24 cellular contexts compared by ENCODE assay signal in genomic region chr4:2742081-2742822, GRCh38. TPM values are rescaled to one million over a fixed set of nuclear protein-coding genes. Genes with fewer than 3 reads are reported as not detected.
DNase-seq lines count a peak whose midpoint lies in the region; ATAC-seq and TF ChIP-seq lines count a peak whose summit lies in the region.
"Had no signal": no experiment of that assay in that cellular context is flagged by ENCODE, and none has a peak within 500 bp of the region (broad histone marks: within the 10 kb centered on the region; RNA-seq: fewer than 3 reads in every experiment).

No MANE protein-coding gene starts in this region.

- peaks cover 30% of the 10 kb centered on the region for H3K36me3 ChIP-seq in RWPE2 (ENCODE audit: low read depth)
- H3K36me3 ChIP-seq: neural progenitor cell had no signal

- ATAC-seq in RWPE2 (ENCODE audit: low read depth) (no peak), HG03097 (IDR thresholded peaks at IDR 0.05; ENCODE audit: low FRiP score, unreplicated experiment) (no peak)
- ATAC-seq in effector memory CD8-positive, alpha-beta T cell (replicated peaks), result no peak
- no peak for ATAC-seq in stimulated activated memory B cell treated with anti-CD40 and anti-IgM and Interleukin-4, amounts not matched to agents 10 μg/mL and 1 μg/mL and 100 μg/mL, for 72 hours
- ATAC-seq: left colon, psoas muscle had no signal

- H3K4me1 Mint-ChIP-seq in activated CD4-positive, alpha-beta T cell treated with anti-CD3 and anti-CD28 coated beads, Interleukin-2, amount 10 ng/mL, durations not matched to agents 7 days and 5 days, result peaks cover 34% of the 10 kb centered on the region
- peaks cover 19 to 26% of the 10 kb centered on the region in 2 donors for H3K4me1 Mint-ChIP-seq in effector memory CD8-positive, alpha-beta T cell (ENCODE audit: low read depth in 2 of 2)
- H3K4me1 Mint-ChIP-seq in stimulated activated memory B cell treated with anti-CD40 and anti-IgM and Interleukin-4, amounts not matched to agents 10 μg/mL and 1 μg/mL and 100 μg/mL, for 72 hours, result peaks cover 39% of the 10 kb centered on the region
- H3K4me1 Mint-ChIP-seq: neural progenitor cell had no signal

- POLR2A ChIA-PET in activated CD4-positive, alpha-beta T cell treated with anti-CD3 and anti-CD28 coated beads, Interleukin-2, amount 10 ng/mL, durations not matched to agents 7 days and 5 days (lab: Charles Lee), result no interaction called here

- H3K27me3 Mint-ChIP-seq in activated CD4-positive, alpha-beta T cell treated with anti-CD3 and anti-CD28 coated beads, Interleukin-2, amount 10 ng/mL, durations not matched to agents 7 days and 5 days, result no peaks in the 10 kb centered on the region
- H3K27me3 Mint-ChIP-seq in effector memory CD8-positive, alpha-beta T cell, result no peaks in the 10 kb centered on the region
- H3K27me3 Mint-ChIP-seq in stimulated activated memory B cell treated with anti-CD40 and anti-IgM and Interleukin-4, amounts not matched to agents 10 μg/mL and 1 μg/mL and 100 μg/mL, for 72 hours, result no peaks in the 10 kb centered on the region

- H3K27me3 ChIP-seq in RWPE2 (ENCODE audit: insufficient read depth, poor library complexity, severe bottlenecking), result no peaks in the 10 kb centered on the region
- H3K27me3 ChIP-seq: neural progenitor cell, stomach had no signal

- peak overlapping the region; percentile 31 for H3K27ac Mint-ChIP-seq in activated CD4-positive, alpha-beta T cell treated with anti-CD3 and anti-CD28 coated beads, Interleukin-2, amount 10 ng/mL, durations not matched to agents 7 days and 5 days
- H3K27ac Mint-ChIP-seq in effector memory CD8-positive, alpha-beta T cell, result peak overlapping the region; percentile 71 to 76
- peak overlapping the region; percentile 12 for H3K27ac Mint-ChIP-seq in stimulated activated memory B cell treated with anti-CD40 and anti-IgM and Interleukin-4, amounts not matched to agents 10 μg/mL and 1 μg/mL and 100 μg/mL, for 72 hours

- H3K4me3 Mint-ChIP-seq in activated CD4-positive, alpha-beta T cell treated with anti-CD3 and anti-CD28 coated beads, Interleukin-2, amount 10 ng/mL, durations not matched to agents 7 days and 5 days, result no peak overlapping the region
- H3K4me3 Mint-ChIP-seq in effector memory CD8-positive, alpha-beta T cell, result no peak overlapping the region
- no peak overlapping the region for H3K4me3 Mint-ChIP-seq in stimulated activated memory B cell treated with anti-CD40 and anti-IgM and Interleukin-4, amounts not matched to agents 10 μg/mL and 1 μg/mL and 100 μg/mL, for 72 hours
- H3K4me3 Mint-ChIP-seq: neural progenitor cell had no signal

- no peak for DNase-seq in activated CD4-positive, alpha-beta T cell treated with anti-CD3 and anti-CD28 coated beads, Interleukin-2, amount 10 ng/mL, durations not matched to agents 7 days and 5 days
- no peak for DNase-seq in activated CD4-positive, alpha-beta T cell treated with anti-CD3 and anti-CD28 coated beads, Interleukin-2, amount 50 U/mL, for 48 hours
- DNase-seq in RWPE2 (ENCODE audit: low spot score) (no peak), foreskin fibroblast (no peak), MV-4-11 (lab: John Stamatoyannopoulos, UW) (no peak)
- DNase-seq in effector memory CD8-positive, alpha-beta T cell, result no peak
- DNase-seq: activated CD4-positive, alpha-beta T cell treated with anti-CD3 and anti-CD28 coated beads for 4 hours; activated CD8-positive, alpha-beta memory T cell treated with anti-CD3 and anti-CD28 coated beads, Interleukin-2, amount 50 U/mL, for 48 hours; activated gamma-delta T cell treated with Interleukin-2 at 50 U/mL for 16 hours; C1 segment of cervical spinal cord; glutamatergic neuron; midbrain; NCI-H1417; NCI-H2107; NCI-H524; psoas muscle; stimulated activated CD4-positive, alpha-beta T cell treated with anti-CD3 and anti-CD28 coated beads, Interleukin-4, amount 100 ng/mL, for 1 hour; stomach; SW 1271 had no signal

- TF ChIP-seq CTCF in RWPE2 (IDR thresholded peaks at IDR 0.05; ENCODE audit: poor library complexity, severe bottlenecking) (no peak), foreskin fibroblast (IDR thresholded peaks at IDR 0.05; ENCODE audit: low read depth, low read length) (no peak)

- H3K9me3 ChIP-seq in RWPE2 (ENCODE audit: severe bottlenecking), result no peaks in the 10 kb centered on the region
- H3K9me3 ChIP-seq: psoas muscle, stomach had no signal

- H3K36me3 Mint-ChIP-seq in activated CD4-positive, alpha-beta T cell treated with anti-CD3 and anti-CD28 coated beads, Interleukin-2, amount 10 ng/mL, durations not matched to agents 7 days and 5 days (ENCODE audit: low read depth), result peaks cover 47% of the 10 kb centered on the region
- peaks cover 49% of the 10 kb centered on the region for H3K36me3 Mint-ChIP-seq in effector memory CD8-positive, alpha-beta T cell (ENCODE audit: insufficient read depth)
- H3K36me3 Mint-ChIP-seq in stimulated activated memory B cell treated with anti-CD40 and anti-IgM and Interleukin-4, amounts not matched to agents 10 μg/mL and 1 μg/mL and 100 μg/mL, for 72 hours, result peaks cover 69% of the 10 kb centered on the region

- H3K4me3 ChIP-seq in RWPE2 (ENCODE audit: severe bottlenecking) (no peak overlapping the region), foreskin fibroblast (ENCODE audit: low read depth in 1 of 2, low read length in 2 of 2) (no peak overlapping the region)
- H3K4me3 ChIP-seq: neural progenitor cell, psoas muscle, skin epidermis, stomach had no signal

- CTCF ChIA-PET in activated CD4-positive, alpha-beta T cell treated with anti-CD3 and anti-CD28 coated beads, Interleukin-2, amount 10 ng/mL, durations not matched to agents 7 days and 5 days (lab: Charles Lee), result no interaction called here

- peaks cover 21% of the 10 kb centered on the region for H3K4me1 ChIP-seq in RWPE2 (ENCODE audit: insufficient read depth, poor library complexity, severe bottlenecking)
- H3K4me1 ChIP-seq: neural progenitor cell had no signal

- peaks cover 5% of the 10 kb centered on the region for H3K9me3 Mint-ChIP-seq in activated CD4-positive, alpha-beta T cell treated with anti-CD3 and anti-CD28 coated beads, Interleukin-2, amount 10 ng/mL, durations not matched to agents 7 days and 5 days
- H3K9me3 Mint-ChIP-seq in effector memory CD8-positive, alpha-beta T cell, result peaks cover 0 to 6% of the 10 kb centered on the region in 2 donors
- no peaks in the 10 kb centered on the region for H3K9me3 Mint-ChIP-seq in stimulated activated memory B cell treated with anti-CD40 and anti-IgM and Interleukin-4, amounts not matched to agents 10 μg/mL and 1 μg/mL and 100 μg/mL, for 72 hours

- peak overlapping the region; percentile 21 for H3K27ac ChIP-seq in RWPE2 (ENCODE audit: poor library complexity, severe bottlenecking)
- H3K27ac ChIP-seq: neural progenitor cell, psoas muscle had no signal

RNA-seq across cellular contexts. Expression of gene TNIP2, which starts 13.9 kb away (rescaled TPM):
- total RNA-seq in activated CD4-positive, alpha-beta T cell treated with anti-CD3 and anti-CD28 coated beads, Interleukin-2, amount 10 ng/mL, durations not matched to agents 7 days and 5 days, result 10 to 100 TPM; 35.0 to 43.6 TPM

RNA-seq across cellular contexts. Expression of gene SH3BP2, which starts 50.6 kb away (rescaled TPM):
- total RNA-seq in activated CD4-positive, alpha-beta T cell treated with anti-CD3 and anti-CD28 coated beads, Interleukin-2, amount 10 ng/mL, durations not matched to agents 7 days and 5 days, result 10 to 100 TPM; 69.3 to 78.2 TPM

Comparison
In these comparisons a context has a peak if more than half of its experiments do, and no peak if none do; other contexts are left out.
1. H3K27ac Mint-ChIP-seq: peak in every context shown above with its lines; median percentile 74 in effector memory CD8-positive, alpha-beta T cell; 31 in activated CD4-positive, alpha-beta T cell treated with anti-CD3 and anti-CD28 coated beads, Interleukin-2, amount 10 ng/mL, durations not matched to agents 7 days and 5 days; 12 in stimulated activated memory B cell treated with anti-CD40 and anti-IgM and Interleukin-4, amounts not matched to agents 10 μg/mL and 1 μg/mL and 100 μg/mL, for 72 hours.